ENCODE assay signal across 11 cellular contexts in the genomic region with DNA sequence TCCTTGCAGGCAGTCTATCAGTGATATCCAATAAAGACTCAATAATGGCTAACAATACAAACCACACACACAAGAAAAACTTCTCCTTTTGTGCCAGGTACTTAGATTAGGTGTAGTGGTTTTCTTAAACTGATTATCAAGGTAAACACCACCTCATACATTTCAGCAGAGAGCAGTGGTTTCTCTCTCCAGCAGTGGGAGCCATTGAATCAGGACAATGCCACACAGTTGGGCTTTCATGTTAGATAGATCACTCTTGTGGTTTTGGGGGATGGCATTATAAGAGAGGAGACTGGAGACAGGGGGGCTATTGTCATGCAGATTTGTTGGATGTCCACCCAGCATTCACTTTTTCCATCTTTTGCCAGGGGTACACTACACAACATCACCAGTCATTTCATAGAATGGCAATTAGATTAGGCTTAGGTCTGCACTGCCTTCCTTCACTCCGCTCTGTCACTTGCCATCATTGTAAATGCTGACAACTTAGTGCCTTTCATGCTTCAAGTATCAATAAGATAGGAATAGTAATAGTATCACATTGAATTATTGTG. TPM values are rescaled to one million over a fixed set of nuclear protein-coding genes. Genes with fewer than 3 reads are reported as not detected.
DNase-seq lines count a peak whose midpoint lies in the region; ATAC-seq and TF ChIP-seq lines count a peak whose summit lies in the region.
"Had no signal": no experiment of that assay in that cellular context is flagged by ENCODE, and none has a peak within 500 bp of the region (broad histone marks: within the 10 kb centered on the region; RNA-seq: fewer than 3 reads in every experiment).

No MANE protein-coding gene starts in this region.

- H3K9me3 Mint-ChIP-seq in brain (peaks cover 0 to 3% (median 0%) of the 10 kb centered on the region in 5 experiments), progenitor cell of endocrine pancreas (ENCODE audit: low read depth) (no peaks in the 10 kb centered on the region)
- H3K9me3 Mint-ChIP-seq: activated T-cell treated with anti-CD3 and anti-CD28 coated beads, Interleukin-2, amount 50 U/mL, for 24 hours had no signal

- H3K4me1 Mint-ChIP-seq in brain = no peaks in the 10 kb centered on the region
- H3K4me1 Mint-ChIP-seq in progenitor cell of endocrine pancreas (ENCODE audit: low read depth) = no peaks in the 10 kb centered on the region

- H3K27me3 Mint-ChIP-seq in brain = no peaks in the 10 kb centered on the region
- no peaks in the 10 kb centered on the region for H3K27me3 Mint-ChIP-seq in progenitor cell of endocrine pancreas

- no peak overlapping the region for H3K27ac Mint-ChIP-seq in brain
- H3K27ac Mint-ChIP-seq in progenitor cell of endocrine pancreas = no peak overlapping the region
- H3K27ac Mint-ChIP-seq: activated T-cell treated with anti-CD3 and anti-CD28 coated beads, Interleukin-2, amount 50 U/mL, for 24 hours had no signal

- H3K36me3 Mint-ChIP-seq in brain (no peaks in the 10 kb centered on the region), progenitor cell of endocrine pancreas (ENCODE audit: insufficient read depth) (no peaks in the 10 kb centered on the region)

- TF ChIP-seq CTCF in brain (conservative IDR thresholded peaks at IDR 0.05) (peak; percentile 41 to 54), progenitor cell of endocrine pancreas (IDR thresholded peaks at IDR 0.05; ENCODE audit: unreplicated experiment) (peak; percentile 29)

- DNase-seq in SHP77 (lab: John Stamatoyannopoulos, UW) = peak; percentile 17 to 19
- no peak for DNase-seq in SHP77 treated with DMSO at 0.1 percent for 48 hours (lab: John Stamatoyannopoulos, UW)
- DNase-seq in progenitor cell of endocrine pancreas (ENCODE audit: low spot score, unreplicated experiment) = no peak
- no peak for DNase-seq in activated effector memory CD4-positive, alpha-beta T cell treated with Interleukin-2 at 50 U/mL for 16 hours
- DNase-seq in putamen (ENCODE audit: low spot score) = no peak
- DNase-seq: activated T-cell treated with anti-CD3 and anti-CD28 coated beads, Interleukin-2, amount 50 U/mL, for 24 hours; pancreas; stimulated activated naive CD4-positive, alpha-beta T cell had no signal

- H3K4me3 Mint-ChIP-seq in brain = no peak overlapping the region
- no peak overlapping the region for H3K4me3 Mint-ChIP-seq in progenitor cell of endocrine pancreas (ENCODE audit: low read depth)
- H3K4me3 Mint-ChIP-seq: activated T-cell treated with anti-CD3 and anti-CD28 coated beads, Interleukin-2, amount 50 U/mL, for 24 hours had no signal

- ATAC-seq in HG02870 (IDR thresholded peaks at IDR 0.05; ENCODE audit: unreplicated experiment) (peak; percentile 66), HG02588 (IDR thresholded peaks at IDR 0.05; ENCODE audit: unreplicated experiment) (no peak)
- ATAC-seq: pancreas had no signal

RNA-seq across cellular contexts. Expression of a gene that starts 13.6 kb away (rescaled TPM):
- polyA plus RNA-seq in brain (ENCODE audit: insufficient read depth, low read depth, low replicate concordance) = 2.0 TPM
- 17.1 and 20.5 TPM in 2 replicates for total RNA-seq in progenitor cell of endocrine pancreas

RNA-seq across cellular contexts. Expression of a gene that starts 22.6 kb away (rescaled TPM):
- 18.1 TPM for polyA plus RNA-seq in brain (ENCODE audit: insufficient read depth, low read depth, low replicate concordance)
- 31.0 and 32.7 TPM in 2 replicates for total RNA-seq in progenitor cell of endocrine pancreas

Comparison
In these comparisons a context has a peak if more than half of its experiments do, and no peak if none do; other contexts are left out.
1. DNase-seq: peak in SHP77 (2 of 2); none in SHP77 treated with DMSO at 0.1 percent for 48 hours (single experiment), progenitor cell of endocrine pancreas (single experiment), activated effector memory CD4-positive, alpha-beta T cell treated with Interleukin-2 at 50 U/mL for 16 hours (single experiment) and putamen (single experiment).